In genomic region chr6:101402618-101403002, GRCh38 we compare ENCODE assay signal across 14 cellular contexts. TPM values are rescaled to one million over a fixed set of nuclear protein-coding genes. Genes with fewer than 3 reads are reported as not detected.
DNase-seq lines count a peak whose midpoint lies in the region; ATAC-seq lines count a peak whose summit lies in the region.
"Had no signal": no experiment of that assay in that cellular context is flagged by ENCODE, and none has a peak within 500 bp of the region (broad histone marks: within the 10 kb centered on the region; RNA-seq: fewer than 3 reads in every experiment).

No MANE protein-coding gene starts in this region.

- peak; percentile 67 for ATAC-seq in Right ventricle myocardium inferior
- ATAC-seq in HG02642 (IDR thresholded peaks at IDR 0.05; ENCODE audit: poor library complexity, unreplicated experiment), result no peak
- ATAC-seq: activated T-helper 17 cell treated with anti-CD3 and anti-CD28 coated beads, Interleukin-2, amount 50 U/mL, for 72 hours; T-helper 17 cell had no signal

- no peaks in the 10 kb centered on the region for H3K27me3 ChIP-seq in SJCRH30

- H3K27ac ChIP-seq in cingulate gyrus (ENCODE audit: low read depth, low read length) (peak overlapping the region; percentile 19), SJCRH30 (no peak overlapping the region)
- H3K27ac ChIP-seq: upper lobe of left lung had no signal

- H3K9me3 ChIP-seq in SJCRH30 (replicated peaks), result no peaks in the 10 kb centered on the region
- H3K9me3 ChIP-seq: upper lobe of left lung had no signal

- H3K4me1 ChIP-seq in SJCRH30, result no peaks in the 10 kb centered on the region

- no peaks in the 10 kb centered on the region for H3K36me3 ChIP-seq in SJCRH30
- H3K36me3 ChIP-seq: upper lobe of left lung had no signal

- H3K4me3 ChIP-seq in SJCRH30, result no peak overlapping the region
- H3K4me3 ChIP-seq: upper lobe of left lung had no signal

- intact Hi-C loops in Right ventricle myocardium inferior (cut with DNase I), result no loop called here
- intact Hi-C loops in cardiac septum (cut with DNase I), result no loop called here

- DNase-seq in Right ventricle myocardium inferior (ENCODE audit: missing footprints) (no peak), cardiac septum (ENCODE audit: low spot score) (no peak), iPS-NIHi7 (ENCODE audit: extremely low spot score) (peak; percentile 14), NAMALWA (ENCODE audit: low spot score) (no peak), CD1c-positive myeloid dendritic cell (ENCODE audit: extremely low spot score) (no peak), SJCRH30 (no peak)
- DNase-seq: effector memory CD4-positive, alpha-beta T cell; NCI-H226; T-helper 17 cell had no signal

RNA-seq across cellular contexts. Expression of gene GRIK2, which starts 9.1 kb away (rescaled TPM):
- total RNA-seq in Right ventricle myocardium inferior (2.7 TPM), cardiac septum (0.67 TPM)
- 0.22 and 0.35 TPM in 2 replicates for total RNA-seq in SJCRH30 (2014; rRNA removed; shearing (Covaris generic))
- total RNA-seq: B cell, T-helper 17 cell had no signal
